8 cellular contexts compared by ENCODE assay signal in the genomic region with DNA sequence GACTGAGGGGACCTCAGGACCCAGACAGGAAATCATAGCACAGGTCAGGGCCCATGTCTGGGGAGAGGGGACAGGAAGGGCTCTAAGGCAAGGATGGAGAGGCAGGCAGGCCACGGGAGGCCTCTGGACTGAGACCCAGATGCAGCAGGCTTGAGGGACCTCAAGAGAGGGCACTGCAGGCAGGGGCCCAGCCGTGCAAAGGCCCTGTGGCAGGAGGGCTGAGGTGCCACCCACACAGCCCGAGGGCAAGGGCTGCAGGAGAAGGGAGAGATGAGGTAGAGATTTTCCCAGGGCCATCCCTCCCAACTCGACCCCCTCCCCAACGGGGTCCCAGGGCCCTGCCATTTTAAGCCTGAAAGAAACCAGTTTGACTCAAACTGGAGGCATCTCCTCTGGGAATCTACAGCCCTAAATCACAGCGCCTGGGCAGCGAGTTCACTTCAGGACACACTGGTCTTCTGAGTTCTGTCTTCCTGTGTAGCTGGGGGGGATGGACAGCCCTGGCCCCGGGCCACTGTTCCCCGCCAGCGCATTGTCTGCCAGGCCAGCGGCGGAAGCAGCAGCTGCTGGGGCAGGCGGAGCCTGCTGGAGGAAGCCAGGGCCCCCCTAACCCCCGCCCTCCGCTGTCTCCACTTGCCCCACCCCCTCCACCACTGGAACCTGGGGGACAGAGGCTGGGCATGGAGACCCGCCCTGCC. TPM values are rescaled to one million over a fixed set of nuclear protein-coding genes. Genes with fewer than 3 reads are reported as not detected.
DNase-seq lines count a peak whose midpoint lies in the region; ATAC-seq, FAIRE-seq and TF ChIP-seq lines count a peak whose summit lies in the region.

No MANE protein-coding gene starts in this region.

- DNase-seq in NCI-H524 (lab: John Stamatoyannopoulos, UW) = peak; percentile 34 to 74
- DNase-seq in NCI-H524 treated with DMSO at 0.1 percent for 48 hours (lab: John Stamatoyannopoulos, UW) = no peak
- peak; percentile 88 for DNase-seq in RWPE2 (ENCODE audit: low spot score)
- peak; percentile 69 for DNase-seq in epidermal melanocyte (ENCODE audit: insufficient read length, low spot score)
- peak; percentile 94 for DNase-seq in urothelium cell line (ENCODE audit: low spot score)
- DNase-seq in GM10266 (ENCODE audit: extremely low spot score) = no peak

- peak overlapping the region; percentile 84 for H3K27ac ChIP-seq in RWPE2 (ENCODE audit: poor library complexity, severe bottlenecking)
- peak overlapping the region; percentile 62 for H3K27ac ChIP-seq in mesodermal cell (ENCODE audit: low read depth, low read length, severe bottlenecking)

- H3K9me3 ChIP-seq in RWPE2 (ENCODE audit: severe bottlenecking) = no peaks in the 10 kb centered on the region
- H3K9me3 ChIP-seq in mesodermal cell (ENCODE audit: control insufficient read depth, low read length) = no peaks in the 10 kb centered on the region

- peak; percentile 89 for FAIRE-seq in urothelium cell line (lab: Jason Lieb, UNC)

- no peaks in the 10 kb centered on the region for H3K27me3 ChIP-seq in RWPE2 (ENCODE audit: insufficient read depth, poor library complexity, severe bottlenecking)

- no peaks in the 10 kb centered on the region for H3K36me3 ChIP-seq in RWPE2 (ENCODE audit: low read depth)
- H3K36me3 ChIP-seq in mesodermal cell (ENCODE audit: control insufficient read depth, insufficient read depth, low read length) = no peaks in the 10 kb centered on the region

- no peak overlapping the region for H3K4me3 ChIP-seq in RWPE2 (ENCODE audit: severe bottlenecking)
- H3K4me3 ChIP-seq in mesodermal cell (ENCODE audit: extremely low read depth, insufficient read depth, low read length, poor library complexity, severe bottlenecking) = no peak overlapping the region

- WGBS in mesodermal cell (ENCODE audit: insufficient coverage in 2 of 2), 2 experiments = 43 to 73% methylated on average over 4 to 5 of the region's 16 CpGs

- ATAC-seq in RWPE2 (ENCODE audit: low read depth) (peak; percentile 81), GM18867 (IDR thresholded peaks at IDR 0.05; ENCODE audit: unreplicated experiment) (no peak)

- H3K4me1 ChIP-seq in RWPE2 (ENCODE audit: insufficient read depth, poor library complexity, severe bottlenecking) (peaks cover 15% of the 10 kb centered on the region), mesodermal cell (ENCODE audit: control insufficient read depth, insufficient read depth, low read length, poor library complexity, severe bottlenecking) (peaks cover 14% of the 10 kb centered on the region)

- no peak for TF ChIP-seq CTCF in RWPE2 (IDR thresholded peaks at IDR 0.05; ENCODE audit: poor library complexity, severe bottlenecking)
- no peak for TF ChIP-seq CTCF in GM10266 (IDR thresholded peaks at IDR 0.05; ENCODE audit: control insufficient read depth, insufficient read depth, low read depth, missing control alignments)

RNA-seq across cellular contexts. Expression of a gene that starts 20.3 kb away (rescaled TPM):
- polyA plus RNA-seq in mesodermal cell (2013, experiment 1 of 2) = 0.15 TPM
- polyA plus RNA-seq in mesodermal cell (2013, experiment 2 of 2) = 0.05 TPM

Comparison
In these comparisons a context has a peak if more than half of its experiments do, and no peak if none do; other contexts are left out.
1. DNase-seq: peak in NCI-H524 (2 of 2), RWPE2 (single experiment), epidermal melanocyte (single experiment) and urothelium cell line (single experiment); none in NCI-H524 treated with DMSO at 0.1 percent for 48 hours (single experiment) and GM10266 (single experiment).